ENCODE assay signal across 19 cellular contexts in genomic region chr7:50226139-50226538, GRCh38.
A peak's percentile ranks its signal among the peaks of the same experiment; 100 is the strongest.
DNase-seq lines count a peak whose midpoint lies in the region; ATAC-seq and TF ChIP-seq lines count a peak whose summit lies in the region.
"Had no signal": no experiment of that assay in that cellular context is flagged by ENCODE, and none has a peak within 500 bp of the region (broad histone marks: within the 10 kb centered on the region; RNA-seq: fewer than 3 reads in every experiment).

No MANE protein-coding gene starts in this region.

- no peak overlapping the region for H3K4me3 ChIP-seq in Loucy (ENCODE audit: low read length, poor library complexity, severe bottlenecking)
- peak overlapping the region; percentile 25 for H3K4me3 ChIP-seq in naive thymus-derived CD4-positive, alpha-beta T cell (ENCODE audit: low read length)
- no peak overlapping the region for H3K4me3 ChIP-seq in left ventricle myocardium inferior
- H3K4me3 ChIP-seq: ascending aorta, SJCRH30 had no signal

- CTCF ChIA-PET in activated naive CD4-positive, alpha-beta T cell treated with anti-CD3 and anti-CD28 coated beads for 36 hours (lab: Charles Lee): interaction anchor here (1.2 to 4.3 kb wide), 10 partner anchors 11 to 192 kb away, joined by 3 to 39 read pairs (median 10); no protein-coding TSS in a partner anchor
- CTCF ChIA-PET in activated CD4-positive, alpha-beta memory T cell treated with anti-CD3 and anti-CD28 coated beads for 36 hours (lab: Charles Lee): interaction anchor here (0.7 to 5.7 kb wide), 14 partner anchors 10 to 192 kb away, joined by 3 to 42 read pairs (median 4); no protein-coding TSS in a partner anchor
- CTCF ChIA-PET in naive thymus-derived CD4-positive, alpha-beta T cell (lab: Charles Lee): interaction anchor here (1.1 to 2.1 kb wide), 4 partner anchors 19 to 87 kb away, joined by 3 to 8 read pairs (median 4); no protein-coding TSS in a partner anchor

- H3K27me3 ChIP-seq in Loucy (ENCODE audit: insufficient read depth, low read length, poor library complexity, severe bottlenecking): no peaks in the 10 kb centered on the region
- H3K27me3 ChIP-seq in naive thymus-derived CD4-positive, alpha-beta T cell (ENCODE audit: control insufficient read depth in 2 of 2, insufficient read depth in 2 of 2, low read length in 2 of 2): no peaks in the 10 kb centered on the region
- no peaks in the 10 kb centered on the region for H3K27me3 ChIP-seq in left ventricle myocardium inferior (ENCODE audit: low read depth)
- H3K27me3 ChIP-seq: ascending aorta, SJCRH30 had no signal

- H3K27ac Mint-ChIP-seq in activated naive CD4-positive, alpha-beta T cell treated with anti-CD3 and anti-CD28 coated beads for 36 hours: peak overlapping the region; percentile 81
- peak overlapping the region; percentile 68 for H3K27ac Mint-ChIP-seq in activated CD4-positive, alpha-beta memory T cell treated with anti-CD3 and anti-CD28 coated beads for 36 hours
- H3K27ac Mint-ChIP-seq in naive thymus-derived CD4-positive, alpha-beta T cell: peak overlapping the region; percentile 52 to 91 (median 81)
- H3K27ac Mint-ChIP-seq: naive B cell had no signal

- H3K9me3 Mint-ChIP-seq in activated naive CD4-positive, alpha-beta T cell treated with anti-CD3 and anti-CD28 coated beads for 36 hours: peaks cover 27% of the 10 kb centered on the region
- peaks cover 36% of the 10 kb centered on the region for H3K9me3 Mint-ChIP-seq in activated CD4-positive, alpha-beta memory T cell treated with anti-CD3 and anti-CD28 coated beads for 36 hours
- peaks cover 0 to 51% (median 24%) of the 10 kb centered on the region in 11 donors for H3K9me3 Mint-ChIP-seq in naive thymus-derived CD4-positive, alpha-beta T cell

- POLR2A ChIA-PET in activated CD4-positive, alpha-beta memory T cell treated with anti-CD3 and anti-CD28 coated beads for 36 hours (lab: Charles Lee): interaction anchor here (1.0 to 2.3 kb wide), 6 partner anchors 15 to 83 kb away, joined by 3 to 9 read pairs (median 6); no protein-coding TSS in a partner anchor
- POLR2A ChIA-PET in naive thymus-derived CD4-positive, alpha-beta T cell (lab: Charles Lee): interaction anchor here (0.6 to 6.8 kb wide), 19 partner anchors 9 to 132 kb away, joined by 3 to 69 read pairs (median 4); no protein-coding TSS in a partner anchor

- no peaks in the 10 kb centered on the region for H3K9me2 ChIP-seq in Loucy (replicated peaks; ENCODE audit: low read depth, low read length)

- peaks cover 37% of the 10 kb centered on the region for H3K4me1 Mint-ChIP-seq in activated naive CD4-positive, alpha-beta T cell treated with anti-CD3 and anti-CD28 coated beads for 36 hours (ENCODE audit: low read depth)
- H3K4me1 Mint-ChIP-seq in activated CD4-positive, alpha-beta memory T cell treated with anti-CD3 and anti-CD28 coated beads for 36 hours (ENCODE audit: low read depth): peaks cover 36% of the 10 kb centered on the region
- peaks cover 31 to 44% (median 40%) of the 10 kb centered on the region in 7 donors for H3K4me1 Mint-ChIP-seq in naive thymus-derived CD4-positive, alpha-beta T cell

- H4K20me1 ChIP-seq in Loucy (ENCODE audit: insufficient read depth, low read length, poor library complexity, severe bottlenecking): no peaks in the 10 kb centered on the region

- peaks cover 12% of the 10 kb centered on the region for H3K36me3 Mint-ChIP-seq in activated naive CD4-positive, alpha-beta T cell treated with anti-CD3 and anti-CD28 coated beads for 36 hours (ENCODE audit: low read depth)
- H3K36me3 Mint-ChIP-seq in activated CD4-positive, alpha-beta memory T cell treated with anti-CD3 and anti-CD28 coated beads for 36 hours: peaks cover 23% of the 10 kb centered on the region
- H3K36me3 Mint-ChIP-seq in naive thymus-derived CD4-positive, alpha-beta T cell: peaks cover 3 to 32% (median 20%) of the 10 kb centered on the region in 5 donors

- no peak overlapping the region for H3K9ac ChIP-seq in Loucy (ENCODE audit: low read depth, low read length, poor library complexity, severe bottlenecking)

- no peak overlapping the region for H3K4me2 ChIP-seq in Loucy (ENCODE audit: low read depth, low read length, poor library complexity, severe bottlenecking)

- no peaks in the 10 kb centered on the region for H3K36me3 ChIP-seq in Loucy (ENCODE audit: insufficient read depth, low read length)
- H3K36me3 ChIP-seq in naive thymus-derived CD4-positive, alpha-beta T cell (ENCODE audit: control insufficient read depth in 2 of 3, insufficient read depth in 3 of 3, low read length in 3 of 3): no peaks in the 10 kb centered on the region
- H3K36me3 ChIP-seq in left ventricle myocardium inferior: no peaks in the 10 kb centered on the region
- H3K36me3 ChIP-seq: ascending aorta, SJCRH30 had no signal

- ATAC-seq in naive thymus-derived CD4-positive, alpha-beta T cell: no peak
- no peak for ATAC-seq in HG02973 (IDR thresholded peaks at IDR 0.05; ENCODE audit: unreplicated experiment)
- ATAC-seq in HG03039 (IDR thresholded peaks at IDR 0.05; ENCODE audit: unreplicated experiment): no peak

- TF ChIP-seq CTCF in Loucy (conservative IDR thresholded peaks at IDR 0.05; ENCODE audit: low read length) (no peak), left ventricle myocardium inferior (IDR thresholded peaks at IDR 0.05; ENCODE audit: borderline replicate concordance) (no peak)

- peak overlapping the region; percentile 3 for H3K4me3 Mint-ChIP-seq in activated naive CD4-positive, alpha-beta T cell treated with anti-CD3 and anti-CD28 coated beads for 36 hours
- H3K4me3 Mint-ChIP-seq in activated CD4-positive, alpha-beta memory T cell treated with anti-CD3 and anti-CD28 coated beads for 36 hours: peak overlapping the region; percentile 42
- H3K4me3 Mint-ChIP-seq in naive thymus-derived CD4-positive, alpha-beta T cell: peak overlapping the region; percentile 12 to 86 (median 70)
- H3K4me3 Mint-ChIP-seq: naive B cell had no signal

- H3K27me3 Mint-ChIP-seq in activated naive CD4-positive, alpha-beta T cell treated with anti-CD3 and anti-CD28 coated beads for 36 hours (ENCODE audit: low read depth): no peaks in the 10 kb centered on the region
- H3K27me3 Mint-ChIP-seq in activated CD4-positive, alpha-beta memory T cell treated with anti-CD3 and anti-CD28 coated beads for 36 hours: no peaks in the 10 kb centered on the region
- no peaks in the 10 kb centered on the region for H3K27me3 Mint-ChIP-seq in naive thymus-derived CD4-positive, alpha-beta T cell
- H3K27me3 Mint-ChIP-seq: naive B cell had no signal

- intact Hi-C loops in activated naive CD4-positive, alpha-beta T cell treated with anti-CD3 and anti-CD28 coated beads for 36 hours (cut with micrococcal nuclease): loop anchor here (1.0 to 2.0 kb wide), 6 partner anchors 17 to 141 kb away; no protein-coding TSS in a partner anchor
- intact Hi-C loops in activated CD4-positive, alpha-beta memory T cell treated with anti-CD3 and anti-CD28 coated beads for 36 hours (cut with micrococcal nuclease): loop anchor here (1.0 to 2.0 kb wide), 3 partner anchors 16 to 39 kb away; no protein-coding TSS in a partner anchor
- intact Hi-C loops in naive thymus-derived CD4-positive, alpha-beta T cell (cut with micrococcal nuclease): loop anchor here in 1 of 2 donors (2.0 kb wide), 1 partner anchor 17 kb away; no protein-coding TSS in a partner anchor
- intact Hi-C loops in left ventricle myocardium inferior (cut with micrococcal nuclease): no loop called here

- H3K9me3 ChIP-seq in Loucy (ENCODE audit: insufficient read depth, low read depth, low read length) (peaks cover 27% of the 10 kb centered on the region), left ventricle myocardium inferior (replicated peaks) (peaks cover 56% of the 10 kb centered on the region)
- H3K9me3 ChIP-seq in naive thymus-derived CD4-positive, alpha-beta T cell (ENCODE audit: control insufficient read depth in 2 of 3, low read length in 3 of 3): peaks cover 0 to 12% (median 8%) of the 10 kb centered on the region in 3 experiments

- H2AFZ ChIP-seq in Loucy (ENCODE audit: low read length): peak overlapping the region; percentile 26; the same call in 1 of the 2 replicates

- DNase-seq in activated naive CD4-positive, alpha-beta T cell treated with anti-CD3 and anti-CD28 coated beads for 36 hours: no peak
- DNase-seq in activated naive CD4-positive, alpha-beta T cell treated with anti-CD3 and anti-CD28 coated beads, Interleukin-2, amount 50 U/mL, for 16 hours: no peak
- no peak for DNase-seq in activated CD4-positive, alpha-beta memory T cell treated with anti-CD3 and anti-CD28 coated beads for 36 hours
- DNase-seq in naive thymus-derived CD4-positive, alpha-beta T cell: no peak
- DNase-seq in left ventricle myocardium inferior: no peak
- DNase-seq: cerebellar nuclear complex; EL; mammary epithelial cell; naive B cell; NCI-H1048; NCI-H2029 treated with DMSO at 0.1 percent for 48 hours; SJCRH30; stimulated activated CD4-positive, alpha-beta T cell treated with anti-CD3 and anti-CD28 coated beads, Interleukin-2, amount 100 ng/mL, for 48 hours; substantia nigra; T1000 had no signal

- no peaks in the 10 kb centered on the region for H3K79me2 ChIP-seq in Loucy (ENCODE audit: insufficient read depth, low read length)

- peaks cover 25% of the 10 kb centered on the region for H3K4me1 ChIP-seq in Loucy (ENCODE audit: insufficient read depth, low read length, poor library complexity, severe bottlenecking)
- peaks cover 15 to 20% of the 10 kb centered on the region in 2 donors for H3K4me1 ChIP-seq in naive thymus-derived CD4-positive, alpha-beta T cell (ENCODE audit: control insufficient read depth in 2 of 2, insufficient read depth in 2 of 2, low read length in 2 of 2)
- H3K4me1 ChIP-seq in left ventricle myocardium inferior: no peaks in the 10 kb centered on the region
- H3K4me1 ChIP-seq: ascending aorta, SJCRH30 had no signal

- H3K27ac ChIP-seq in naive thymus-derived CD4-positive, alpha-beta T cell (ENCODE audit: low read depth, low read length): peak overlapping the region; percentile 49
- H3K27ac ChIP-seq in left ventricle myocardium inferior (replicated peaks): no peak overlapping the region
- H3K27ac ChIP-seq: ascending aorta, SJCRH30 had no signal

- H3F3A ChIP-seq in Loucy (ENCODE audit: low read depth): no peaks in the 10 kb centered on the region

Comparison
In these comparisons a context has a peak if more than half of its experiments do, and no peak if none do; other contexts are left out.
1. H3K4me3 Mint-ChIP-seq: peak in every context shown above with its lines; median percentile 70 in naive thymus-derived CD4-positive, alpha-beta T cell; 42 in activated CD4-positive, alpha-beta memory T cell treated with anti-CD3 and anti-CD28 coated beads for 36 hours; 3 in activated naive CD4-positive, alpha-beta T cell treated with anti-CD3 and anti-CD28 coated beads for 36 hours.